In the genomic region with DNA sequence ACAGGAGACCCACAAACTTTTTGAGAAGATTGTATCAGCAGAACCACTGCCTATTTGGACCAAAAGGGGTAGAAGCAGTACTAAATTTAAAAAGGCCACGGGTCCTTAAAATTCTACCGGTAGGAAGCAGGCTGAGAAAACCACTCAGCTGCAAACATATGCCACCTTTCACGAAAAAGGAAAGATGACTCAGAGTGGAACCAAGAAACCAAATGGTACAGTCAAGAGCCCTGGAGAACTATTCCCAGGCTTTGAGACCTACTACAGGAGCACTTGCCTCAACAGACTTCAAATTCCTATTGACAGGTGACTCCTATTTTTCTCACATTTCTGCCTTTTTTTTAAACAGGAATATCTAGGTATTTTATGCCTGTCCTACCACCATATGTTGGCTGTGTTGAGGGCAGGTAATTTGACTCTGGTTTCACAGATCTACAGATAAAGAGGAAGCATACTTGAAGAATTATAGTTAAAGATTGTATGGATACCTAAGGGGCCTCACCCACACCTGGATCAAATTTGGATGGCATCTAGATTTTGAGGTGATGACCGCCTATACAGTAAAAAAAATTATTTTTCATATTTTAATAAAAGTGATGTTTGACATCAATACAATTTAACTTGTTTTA, we compare ENCODE assay signal across 12 cellular contexts. TPM values are rescaled to one million over a fixed set of nuclear protein-coding genes. Genes with fewer than 3 reads are reported as not detected.
DNase-seq lines count a peak whose midpoint lies in the region; ATAC-seq and TF ChIP-seq lines count a peak whose summit lies in the region.
"Had no signal": no experiment of that assay in that cellular context is flagged by ENCODE, and none has a peak within 500 bp of the region (broad histone marks: within the 10 kb centered on the region; RNA-seq: fewer than 3 reads in every experiment).

No MANE protein-coding gene starts in this region.

- no peak overlapping the region for H2AFZ ChIP-seq in neural progenitor cell (replicated peaks)

- no peaks in the 10 kb centered on the region for H3K9me3 Mint-ChIP-seq in neural progenitor cell

- TF ChIP-seq EP300 in sigmoid colon (IDR thresholded peaks at IDR 0.05) = no peak

- WGBS in sigmoid colon, 2 donors = 77 to 87% methylated on average over 4 of the region's 4 CpGs

- intact Hi-C loops in sigmoid colon (cut with DNase I) = no loop called here

- H3F3A ChIP-seq in neural progenitor cell (ENCODE audit: low read depth) = no peaks in the 10 kb centered on the region

- H3K4me3 ChIP-seq in sigmoid colon (no peak overlapping the region), MG63 (no peak overlapping the region), neural progenitor cell (no peak overlapping the region)

- H4K20me1 ChIP-seq in neural progenitor cell (ENCODE audit: low read depth) = peaks cover 27% of the 10 kb centered on the region

- DNase-seq in ELR (ENCODE audit: low read depth) (peak; percentile 53), KBM-7 (peak; percentile 43), sigmoid colon (no peak), MG63 (no peak), neural progenitor cell (ENCODE audit: low spot score) (no peak)
- no peak for DNase-seq in stimulated activated CD4-positive, alpha-beta T cell treated with anti-CD3 and anti-CD28 coated beads, Interleukin-2, amount 100 ng/mL, for 24 hours
- DNase-seq: activated T-cell treated with anti-CD3 and anti-CD28 coated beads, Interleukin-2, amount 50 U/mL, for 1 hour; kidney glomerular epithelial cell; occipital lobe; T-helper 17 cell had no signal

- H3K36me3 Mint-ChIP-seq in neural progenitor cell = no peaks in the 10 kb centered on the region

- H3K9me3 ChIP-seq in sigmoid colon = no peaks in the 10 kb centered on the region
- no peaks in the 10 kb centered on the region for H3K9me3 ChIP-seq in MG63
- no peaks in the 10 kb centered on the region for H3K9me3 ChIP-seq in neural progenitor cell (ENCODE audit: low read depth)

- H3K4me1 ChIP-seq in sigmoid colon = peaks cover 0 to 26% (median 14%) of the 10 kb centered on the region in 4 donors
- H3K4me1 ChIP-seq in neural progenitor cell = no peaks in the 10 kb centered on the region

- no peak overlapping the region for H3K27ac Mint-ChIP-seq in neural progenitor cell
- H3K27ac Mint-ChIP-seq: T-helper 17 cell had no signal

- no peak overlapping the region for H3K4me2 ChIP-seq in neural progenitor cell

- H3K79me2 ChIP-seq in neural progenitor cell (ENCODE audit: low read depth) = peaks cover 89% of the 10 kb centered on the region

- peak; percentile 72 for ATAC-seq in GM19395 (IDR thresholded peaks at IDR 0.05; ENCODE audit: unreplicated experiment)
- ATAC-seq in HG02870 (IDR thresholded peaks at IDR 0.05; ENCODE audit: unreplicated experiment) = peak; percentile 32
- ATAC-seq: T-helper 17 cell had no signal

- H3K36me3 ChIP-seq in sigmoid colon = no peaks in the 10 kb centered on the region
- H3K36me3 ChIP-seq in MG63 = no peaks in the 10 kb centered on the region; the same call in 1 of the 2 replicates
- H3K36me3 ChIP-seq in neural progenitor cell = no peaks in the 10 kb centered on the region

- no peaks in the 10 kb centered on the region for H3K27me3 ChIP-seq in sigmoid colon
- no peaks in the 10 kb centered on the region for H3K27me3 ChIP-seq in MG63
- no peaks in the 10 kb centered on the region for H3K27me3 ChIP-seq in neural progenitor cell

- H3K9ac ChIP-seq in neural progenitor cell = no peak overlapping the region

- H3K27ac ChIP-seq in sigmoid colon = no peak overlapping the region
- H3K27ac ChIP-seq in neural progenitor cell = no peak overlapping the region

- TF ChIP-seq POLR2A in sigmoid colon (IDR thresholded peaks at IDR 0.05) = no peak

- in situ Hi-C loops in KBM-7 (cut with MboI; ENCODE audit: low pct_unique_long_range_greater_than_20kb, low sequenced_read_pairs) = no loop called here

- no peaks in the 10 kb centered on the region for H3K27me3 Mint-ChIP-seq in neural progenitor cell (ENCODE audit: insufficient read depth, low read depth)

- TF ChIP-seq CTCF in sigmoid colon (IDR thresholded peaks at IDR 0.05) = no peak
- no peak for TF ChIP-seq CTCF in neural progenitor cell (IDR thresholded peaks at IDR 0.05)

- H3K4me1 Mint-ChIP-seq in neural progenitor cell = peaks cover 21% of the 10 kb centered on the region
- H3K4me1 Mint-ChIP-seq: T-helper 17 cell had no signal

- H3K4me3 Mint-ChIP-seq in neural progenitor cell = no peak overlapping the region
- H3K4me3 Mint-ChIP-seq: T-helper 17 cell had no signal

RNA-seq across cellular contexts. Expression of gene GOLIM4, which starts 10.1 kb away (rescaled TPM):
- total RNA-seq in sigmoid colon (10 to 100 TPM; 27.1 to 33.2 (median 27.3) TPM), neural progenitor cell (ENCODE audit: low replicate concordance) (22.9 and 23.0 TPM in 2 replicates)
- 10 to 100 TPM; 12.3 to 37.4 (median 12.6) TPM for polyA plus RNA-seq in sigmoid colon
- 19.7 and 46.8 TPM in 2 replicates for total RNA-seq in MG63 (2014; rRNA removed; shearing (Covaris generic); ENCODE audit: low replicate concordance)

Comparison
In these comparisons a context has a peak if more than half of its experiments do, and no peak if none do; other contexts are left out.
1. DNase-seq: peak in ELR (single experiment) and KBM-7 (single experiment); none in stimulated activated CD4-positive, alpha-beta T cell treated with anti-CD3 and anti-CD28 coated beads, Interleukin-2, amount 100 ng/mL, for 24 hours (0 of 2), sigmoid colon (single experiment), MG63 (single experiment) and neural progenitor cell (single experiment).